ENCODE assay signal across 12 cellular contexts in the genomic region with DNA sequence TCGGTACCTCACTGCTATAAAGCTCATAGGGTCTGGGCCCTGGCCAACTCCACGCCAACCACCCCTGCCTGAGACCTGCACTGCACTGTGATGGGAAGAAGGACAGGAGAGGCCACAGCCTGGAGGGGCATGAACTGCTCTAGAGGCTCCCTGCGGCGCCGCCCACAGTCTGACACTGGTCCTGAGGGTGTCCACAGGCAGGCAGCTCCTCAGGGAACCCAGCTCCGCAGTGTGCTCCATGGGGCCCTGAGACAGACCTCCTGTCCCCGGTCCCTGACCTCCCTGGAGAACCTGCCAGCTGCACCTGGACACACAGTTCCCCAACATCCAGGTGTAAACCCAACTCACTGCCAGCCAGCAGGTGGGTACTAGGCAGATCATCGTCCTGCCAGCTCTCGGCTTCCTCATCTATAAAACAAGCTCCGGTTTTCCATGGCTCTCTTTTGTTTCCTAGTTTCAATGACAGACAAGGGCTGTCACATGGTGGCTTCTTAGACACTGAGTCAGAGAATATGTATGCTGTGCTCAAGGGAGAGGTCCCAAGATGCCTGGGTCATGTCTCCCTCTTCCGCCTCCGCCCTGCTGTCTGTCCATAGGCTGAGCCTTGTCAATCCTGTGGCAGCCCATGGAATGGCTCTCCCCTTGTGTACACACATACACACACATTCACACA. TPM values are rescaled to one million over a fixed set of nuclear protein-coding genes. Genes with fewer than 3 reads are reported as not detected.
DNase-seq lines count a peak whose midpoint lies in the region; ATAC-seq and TF ChIP-seq lines count a peak whose summit lies in the region.
"Had no signal": no experiment of that assay in that cellular context is flagged by ENCODE, and none has a peak within 500 bp of the region (broad histone marks: within the 10 kb centered on the region; RNA-seq: fewer than 3 reads in every experiment).

No MANE protein-coding gene starts in this region.

- H3K27me3 ChIP-seq in fibroblast of lung (ENCODE audit: control insufficient read depth, insufficient read depth, low read length) (no peaks in the 10 kb centered on the region), skeletal muscle tissue (ENCODE audit: control insufficient read depth in 3 of 3, insufficient read depth in 3 of 3, low read length in 3 of 3) (peaks cover 0 to 3% (median 0%) of the 10 kb centered on the region in 3 donors), gastroesophageal sphincter (peaks cover under 1% of the 10 kb centered on the region)

- no peak for TF ChIP-seq EP300 in gastroesophageal sphincter (IDR thresholded peaks at IDR 0.05)

- CTCF ChIA-PET in activated CD4-positive, alpha-beta memory T cell treated with anti-CD3 and anti-CD28 coated beads, Interleukin-2, amount 10 ng/mL, durations not matched to agents 7 days and 5 days (lab: Charles Lee): no interaction called here
- CTCF ChIA-PET in activated CD4-positive, alpha-beta memory T cell treated with anti-CD3 and anti-CD28 coated beads for 36 hours (lab: Charles Lee): interaction anchor here (0.7 kb wide), 1 partner anchor 26 kb away, joined by 3 read pairs; no protein-coding TSS in a partner anchor
- CTCF ChIA-PET in RWPE1 (lab: Yijun Ruan, JAX): interaction anchor here (0.7 to 1.0 kb wide), 3 partner anchors 117 to 277 kb away, joined by 3 to 5 read pairs (median 3); no protein-coding TSS in a partner anchor

- POLR2A ChIA-PET in activated CD4-positive, alpha-beta memory T cell treated with anti-CD3 and anti-CD28 coated beads, Interleukin-2, amount 10 ng/mL, durations not matched to agents 7 days and 5 days (lab: Charles Lee): no interaction called here
- POLR2A ChIA-PET in activated CD4-positive, alpha-beta memory T cell treated with anti-CD3 and anti-CD28 coated beads for 36 hours (lab: Charles Lee): no interaction called here
- POLR2A ChIA-PET in RWPE1 (lab: Yijun Ruan, JAX; ENCODE audit: low non-redundant PET): no interaction called here

- H3K4me1 Mint-ChIP-seq in activated CD4-positive, alpha-beta memory T cell treated with anti-CD3 and anti-CD28 coated beads, Interleukin-2, amount 10 ng/mL, durations not matched to agents 7 days and 5 days: peaks cover 46% of the 10 kb centered on the region
- H3K4me1 Mint-ChIP-seq in activated CD4-positive, alpha-beta memory T cell treated with anti-CD3 and anti-CD28 coated beads for 36 hours (ENCODE audit: low read depth): peaks cover 52% of the 10 kb centered on the region

- TF ChIP-seq CTCF in RWPE1 (conservative IDR thresholded peaks at IDR 0.05; ENCODE audit: low read depth) (no peak), fibroblast of lung (conservative IDR thresholded peaks at IDR 0.05 in 1 of 2, IDR thresholded peaks at IDR 0.05 in 1 of 2; ENCODE audit: low read depth in 1 of 2, low read length in 2 of 2) (no peak), gastroesophageal sphincter (IDR thresholded peaks at IDR 0.05) (no peak)

- H3K79me2 ChIP-seq in fibroblast of lung (ENCODE audit: control insufficient read depth, insufficient read depth, low read length): no peaks in the 10 kb centered on the region

- no peaks in the 10 kb centered on the region for H3K27me3 Mint-ChIP-seq in activated CD4-positive, alpha-beta memory T cell treated with anti-CD3 and anti-CD28 coated beads, Interleukin-2, amount 10 ng/mL, durations not matched to agents 7 days and 5 days
- no peaks in the 10 kb centered on the region for H3K27me3 Mint-ChIP-seq in activated CD4-positive, alpha-beta memory T cell treated with anti-CD3 and anti-CD28 coated beads for 36 hours

- H3K9me3 Mint-ChIP-seq in activated CD4-positive, alpha-beta memory T cell treated with anti-CD3 and anti-CD28 coated beads, Interleukin-2, amount 10 ng/mL, durations not matched to agents 7 days and 5 days: no peaks in the 10 kb centered on the region
- no peaks in the 10 kb centered on the region for H3K9me3 Mint-ChIP-seq in activated CD4-positive, alpha-beta memory T cell treated with anti-CD3 and anti-CD28 coated beads for 36 hours
- H3K9me3 Mint-ChIP-seq: immature natural killer cell; T-helper 1 cell treated with Interleukin-12 subunit alpha and Interleukin-12 subunit beta and Interleukin-4 antibody, amounts not matched to agents 30 μg/mL and 1 μg/mL, for 36 hours had no signal

- H4K20me1 ChIP-seq in fibroblast of lung (ENCODE audit: control insufficient read depth, extremely low read depth, insufficient read depth, low read length): no peaks in the 10 kb centered on the region

- H3K36me3 ChIP-seq in fibroblast of lung (ENCODE audit: control insufficient read depth, insufficient read depth, low read length): peaks cover 10% of the 10 kb centered on the region
- peaks cover 36 to 49% (median 43%) of the 10 kb centered on the region in 3 donors for H3K36me3 ChIP-seq in skeletal muscle tissue (ENCODE audit: control insufficient read depth in 3 of 3, insufficient read depth in 3 of 3, low read length in 3 of 3)
- peaks cover 0 to 58% of the 10 kb centered on the region in 2 donors for H3K36me3 ChIP-seq in gastroesophageal sphincter

- H3K9me3 ChIP-seq in fibroblast of lung (ENCODE audit: control insufficient read depth, insufficient read depth, low read depth, low read length) (no peaks in the 10 kb centered on the region), skeletal muscle tissue (ENCODE audit: control insufficient read depth in 3 of 3, low read length in 3 of 3) (no peaks in the 10 kb centered on the region), gastroesophageal sphincter (no peaks in the 10 kb centered on the region)

- TF ChIP-seq POLR2A in gastroesophageal sphincter (IDR thresholded peaks at IDR 0.05): no peak

- H3K36me3 Mint-ChIP-seq in activated CD4-positive, alpha-beta memory T cell treated with anti-CD3 and anti-CD28 coated beads, Interleukin-2, amount 10 ng/mL, durations not matched to agents 7 days and 5 days (ENCODE audit: low read depth): no peaks in the 10 kb centered on the region
- peaks cover 2% of the 10 kb centered on the region for H3K36me3 Mint-ChIP-seq in activated CD4-positive, alpha-beta memory T cell treated with anti-CD3 and anti-CD28 coated beads for 36 hours

- intact Hi-C loops in activated CD4-positive, alpha-beta memory T cell treated with anti-CD3 and anti-CD28 coated beads for 36 hours (cut with micrococcal nuclease): no loop called here

- no peak overlapping the region for H3K4me2 ChIP-seq in fibroblast of lung (ENCODE audit: extremely low read depth, insufficient read depth, low read length)

- no peak overlapping the region for H3K9ac ChIP-seq in fibroblast of lung (ENCODE audit: insufficient read depth, low read length)
- H3K9ac ChIP-seq in skeletal muscle tissue (ENCODE audit: low read depth in 1 of 3, low read length in 3 of 3): peak overlapping the region in 2 of 3 donors; percentile 40 to 50

- 81 to 96% methylated on average over 5 to 11 of the region's 12 CpGs for WGBS in gastroesophageal sphincter (ENCODE audit: low coverage in 1 of 2), 2 donors

- H3K4me3 Mint-ChIP-seq in activated CD4-positive, alpha-beta memory T cell treated with anti-CD3 and anti-CD28 coated beads, Interleukin-2, amount 10 ng/mL, durations not matched to agents 7 days and 5 days: no peak overlapping the region
- H3K4me3 Mint-ChIP-seq in activated CD4-positive, alpha-beta memory T cell treated with anti-CD3 and anti-CD28 coated beads for 36 hours: no peak overlapping the region
- H3K4me3 Mint-ChIP-seq: immature natural killer cell; T-helper 1 cell treated with Interleukin-12 subunit alpha and Interleukin-12 subunit beta and Interleukin-4 antibody, amounts not matched to agents 30 μg/mL and 1 μg/mL, for 36 hours had no signal

- H3K4me1 ChIP-seq in fibroblast of lung (ENCODE audit: control insufficient read depth, extremely low read depth, insufficient read depth, low read length) (peaks cover 8% of the 10 kb centered on the region), skeletal muscle tissue (ENCODE audit: control insufficient read depth in 3 of 3, insufficient read depth in 3 of 3, low read length in 3 of 3) (peaks cover 32 to 66% (median 65%) of the 10 kb centered on the region in 3 donors), gastroesophageal sphincter (peaks cover 2 to 49% (median 28%) of the 10 kb centered on the region in 3 donors)

- H3K27ac Mint-ChIP-seq in activated CD4-positive, alpha-beta memory T cell treated with anti-CD3 and anti-CD28 coated beads, Interleukin-2, amount 10 ng/mL, durations not matched to agents 7 days and 5 days: peak overlapping the region; percentile 23
- no peak overlapping the region for H3K27ac Mint-ChIP-seq in activated CD4-positive, alpha-beta memory T cell treated with anti-CD3 and anti-CD28 coated beads for 36 hours
- H3K27ac Mint-ChIP-seq: T-helper 1 cell treated with Interleukin-12 subunit alpha and Interleukin-12 subunit beta and Interleukin-4 antibody, amounts not matched to agents 30 μg/mL and 1 μg/mL, for 36 hours had no signal

- H3K4me3 ChIP-seq in fibroblast of lung (replicated peaks in 1 of 4; ENCODE audit: control extremely low read depth in 1 of 4, insufficient read depth in 1 of 4, low read depth in 3 of 4, low read length in 4 of 4) (no peak overlapping the region), skeletal muscle tissue (ENCODE audit: low read length in 3 of 3) (no peak overlapping the region), gastroesophageal sphincter (no peak overlapping the region)

- no peak for ATAC-seq in gastroesophageal sphincter
- no peak for ATAC-seq in HG03045 (IDR thresholded peaks at IDR 0.05; ENCODE audit: unreplicated experiment)
- no peak for ATAC-seq in GM19452 (IDR thresholded peaks at IDR 0.05; ENCODE audit: unreplicated experiment)

- H3K27ac ChIP-seq in RWPE1 (peak overlapping the region; percentile 63), fibroblast of lung (ENCODE audit: insufficient read depth, low read length) (no peak overlapping the region), skeletal muscle tissue (ENCODE audit: low read depth, low read length) (peak overlapping the region; percentile 61), gastroesophageal sphincter (peak overlapping the region in 2 of 4 donors; percentile 18 to 36)

- no peak overlapping the region for H2AFZ ChIP-seq in fibroblast of lung (ENCODE audit: low read length)

- no peak for DNase-seq in activated CD4-positive, alpha-beta memory T cell treated with anti-CD3 and anti-CD28 coated beads, Interleukin-2, amount 10 ng/mL, durations not matched to agents 7 days and 5 days
- no peak for DNase-seq in activated CD4-positive, alpha-beta memory T cell treated with anti-CD3 and anti-CD28 coated beads for 36 hours
- DNase-seq in RWPE1 (ENCODE audit: low spot score): no peak
- peak; percentile 24 to 78 for DNase-seq in fibroblast of lung (ENCODE audit: low read depth in 2 of 2)
- DNase-seq: immature natural killer cell, MV-4-11, NCI-H524 treated with DMSO at 0.1 percent for 48 hours had no signal

RNA-seq across cellular contexts. Expression of gene HAPLN3, which starts 5.1 kb away (rescaled TPM):
- total RNA-seq in activated CD4-positive, alpha-beta memory T cell treated with anti-CD3 and anti-CD28 coated beads, Interleukin-2, amount 10 ng/mL, durations not matched to agents 7 days and 5 days: 10 to 100 TPM; 66.9 to 67.5 TPM
- total RNA-seq in activated CD4-positive, alpha-beta memory T cell treated with anti-CD3 and anti-CD28 coated beads for 36 hours: 10 to 100 TPM; 44.7 to 47.1 TPM
- 2.8 and 3.1 TPM in 2 replicates for total RNA-seq in fibroblast of lung
- 4.0 and 4.3 TPM in 2 replicates for polyA plus RNA-seq in fibroblast of lung
- 5.0 and 5.4 TPM in 2 replicates for polyA plus RNA-seq in fibroblast of lung (2012)
- polyA minus RNA-seq in fibroblast of lung (ENCODE audit: low replicate concordance): 2.3 and 4.3 TPM in 2 replicates
- 6.3 TPM for total RNA-seq in skeletal muscle tissue
- total RNA-seq in gastroesophageal sphincter: 10 to 100 TPM in 1 of 4 donors, 1 to 10 TPM in 3; 3.0 to 10.5 (median 6.7) TPM

RNA-seq across cellular contexts. Expression of gene MFGE8, which starts 12.7 kb away (rescaled TPM):
- 10 to 100 TPM; 46.5 to 51.1 TPM for total RNA-seq in activated CD4-positive, alpha-beta memory T cell treated with anti-CD3 and anti-CD28 coated beads, Interleukin-2, amount 10 ng/mL, durations not matched to agents 7 days and 5 days
- 10 to 100 TPM; 13.7 to 16.4 TPM for total RNA-seq in activated CD4-positive, alpha-beta memory T cell treated with anti-CD3 and anti-CD28 coated beads for 36 hours
- total RNA-seq in fibroblast of lung (160 and 263 TPM in 2 replicates), skeletal muscle tissue (35.0 TPM), gastroesophageal sphincter (100 to 1,000 TPM; 496 to 734 (median 508) TPM)
- polyA plus RNA-seq in fibroblast of lung: 336 and 391 TPM in 2 replicates
- 233 and 306 TPM in 2 replicates for polyA plus RNA-seq in fibroblast of lung (2012)
- 210 and 305 TPM in 2 replicates for polyA minus RNA-seq in fibroblast of lung (ENCODE audit: low replicate concordance)

Comparison
In these comparisons a context has a peak if more than half of its experiments do, and no peak if none do; other contexts are left out.
1. DNase-seq: peak in fibroblast of lung (2 of 2); none in activated CD4-positive, alpha-beta memory T cell treated with anti-CD3 and anti-CD28 coated beads, Interleukin-2, amount 10 ng/mL, durations not matched to agents 7 days and 5 days (single experiment), activated CD4-positive, alpha-beta memory T cell treated with anti-CD3 and anti-CD28 coated beads for 36 hours (single experiment) and RWPE1 (single experiment).